ENCODE assay signal across 1 cellular context in genomic region chr4:25860586-25861421, GRCh38.
TF ChIP-seq lines count a peak whose summit lies in the region.

No MANE protein-coding gene starts in this region.

TF ChIP-seq in HCT116, 20 proteins besides CTCF, POLR2A, EP300 and RAD21 (continued from another document):
- TF ChIP-seq MAX (IDR thresholded peaks at IDR 0.05) (no peak), EZH2 (IDR thresholded peaks at IDR 0.05) (no peak), YY1 (IDR thresholded peaks at IDR 0.05; ENCODE audit: extremely low read depth, insufficient replicate concordance, low read depth, low read length) (no peak), EGR1 (IDR thresholded peaks at IDR 0.05; ENCODE audit: low read depth) (no peak), SIN3A (IDR thresholded peaks at IDR 0.05; ENCODE audit: low read depth) (no peak), ZFX (IDR thresholded peaks at IDR 0.05) (no peak), FOSL1 (IDR thresholded peaks at IDR 0.05; ENCODE audit: low read depth) (no peak)
- TF ChIP-seq, protein P1, sequence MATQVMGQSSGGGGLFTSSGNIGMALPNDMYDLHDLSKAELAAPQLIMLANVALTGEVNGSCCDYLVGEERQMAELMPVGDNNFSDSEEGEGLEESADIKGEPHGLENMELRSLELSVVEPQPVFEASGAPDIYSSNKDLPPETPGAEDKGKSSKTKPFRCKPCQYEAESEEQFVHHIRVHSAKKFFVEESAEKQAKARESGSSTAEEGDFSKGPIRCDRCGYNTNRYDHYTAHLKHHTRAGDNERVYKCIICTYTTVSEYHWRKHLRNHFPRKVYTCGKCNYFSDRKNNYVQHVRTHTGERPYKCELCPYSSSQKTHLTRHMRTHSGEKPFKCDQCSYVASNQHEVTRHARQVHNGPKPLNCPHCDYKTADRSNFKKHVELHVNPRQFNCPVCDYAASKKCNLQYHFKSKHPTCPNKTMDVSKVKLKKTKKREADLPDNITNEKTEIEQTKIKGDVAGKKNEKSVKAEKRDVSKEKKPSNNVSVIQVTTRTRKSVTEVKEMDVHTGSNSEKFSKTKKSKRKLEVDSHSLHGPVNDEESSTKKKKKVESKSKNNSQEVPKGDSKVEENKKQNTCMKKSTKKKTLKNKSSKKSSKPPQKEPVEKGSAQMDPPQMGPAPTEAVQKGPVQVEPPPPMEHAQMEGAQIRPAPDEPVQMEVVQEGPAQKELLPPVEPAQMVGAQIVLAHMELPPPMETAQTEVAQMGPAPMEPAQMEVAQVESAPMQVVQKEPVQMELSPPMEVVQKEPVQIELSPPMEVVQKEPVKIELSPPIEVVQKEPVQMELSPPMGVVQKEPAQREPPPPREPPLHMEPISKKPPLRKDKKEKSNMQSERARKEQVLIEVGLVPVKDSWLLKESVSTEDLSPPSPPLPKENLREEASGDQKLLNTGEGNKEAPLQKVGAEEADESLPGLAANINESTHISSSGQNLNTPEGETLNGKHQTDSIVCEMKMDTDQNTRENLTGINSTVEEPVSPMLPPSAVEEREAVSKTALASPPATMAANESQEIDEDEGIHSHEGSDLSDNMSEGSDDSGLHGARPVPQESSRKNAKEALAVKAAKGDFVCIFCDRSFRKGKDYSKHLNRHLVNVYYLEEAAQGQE (IDR thresholded peaks at IDR 0.05; ENCODE audit: low read depth), result no peak
